In the genomic region with DNA sequence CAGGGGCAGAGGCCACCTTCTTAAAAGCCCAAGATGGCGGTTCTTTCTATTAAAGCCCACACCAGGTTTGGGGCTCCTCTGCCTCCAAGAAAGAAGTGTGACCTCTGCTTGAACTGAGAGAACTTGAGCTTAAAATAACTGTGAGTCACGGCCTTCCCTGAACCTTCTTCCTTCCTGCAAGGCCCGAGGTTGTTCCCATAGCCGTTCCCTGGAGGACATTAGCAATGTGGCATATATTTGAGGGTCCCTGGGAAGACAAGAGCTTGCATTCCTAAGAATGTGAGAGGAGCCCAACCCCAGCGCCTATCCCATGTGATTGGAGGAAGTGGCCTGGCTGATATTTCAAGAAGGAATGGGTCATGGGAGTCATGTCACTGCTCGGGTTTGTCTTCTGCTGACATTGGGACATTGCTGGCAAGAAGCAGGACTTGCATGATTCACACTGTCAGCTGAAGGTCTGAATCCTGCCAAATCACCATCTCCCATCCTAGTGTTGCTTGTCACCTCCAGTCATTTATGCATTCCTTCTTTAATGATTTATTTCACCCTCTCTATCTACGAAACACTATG, we compare ENCODE assay signal across 12 cellular contexts.
DNase-seq lines count a peak whose midpoint lies in the region; ATAC-seq, FAIRE-seq and TF ChIP-seq lines count a peak whose summit lies in the region.
"Had no signal": no experiment of that assay in that cellular context is flagged by ENCODE, and none has a peak within 500 bp of the region (broad histone marks: within the 10 kb centered on the region; RNA-seq: fewer than 3 reads in every experiment).

No MANE protein-coding gene starts in this region.

- H3K36me3 Mint-ChIP-seq in chondrocyte (ENCODE audit: low read depth): no peaks in the 10 kb centered on the region

- H3K27ac ChIP-seq in liver (ENCODE audit: low read depth in 1 of 2, low read length in 2 of 2) (peak overlapping the region; percentile 23 to 30), HepG2 (ENCODE audit: extremely low read length, insufficient read depth, low read length) (no peak overlapping the region), aorta (ENCODE audit: low read depth in 1 of 2, low read length in 2 of 2) (no peak overlapping the region)
- H3K27ac ChIP-seq: A549 had no signal

- H3K9ac ChIP-seq in liver (ENCODE audit: low read depth in 1 of 2, low read length in 2 of 2) (no peak overlapping the region), HepG2 (ENCODE audit: insufficient read depth, low read depth, low read length) (no peak overlapping the region)

- WGBS in liver: 65% methylated on average over 7 of the region's 7 CpGs
- WGBS in HepG2 (ENCODE audit: low lambda C conversion rate): 4% methylated on average over 7 of the region's 7 CpGs
- 30 to 47% methylated on average over 7 of the region's 7 CpGs for WGBS in lower leg skin, 2 donors
- WGBS in aorta, 2 donors: 45 to 46% methylated on average over 7 of the region's 7 CpGs

- H3K36me3 ChIP-seq in liver (ENCODE audit: control insufficient read depth in 4 of 4, insufficient read depth in 3 of 4, low read depth in 1 of 4, low read length in 3 of 4): no peaks in the 10 kb centered on the region
- H3K36me3 ChIP-seq in HepG2 (replicated peaks in 1 of 2; ENCODE audit: control insufficient read depth in 1 of 2, insufficient read depth in 2 of 2, low read length in 2 of 2): no peaks in the 10 kb centered on the region
- no peaks in the 10 kb centered on the region for H3K36me3 ChIP-seq in aorta (ENCODE audit: control insufficient read depth in 1 of 2, insufficient read depth in 2 of 2, low read length in 1 of 2)

- H3K27me3 ChIP-seq in liver (ENCODE audit: control insufficient read depth in 4 of 4, insufficient read depth in 4 of 4, low read length in 3 of 4) (no peaks in the 10 kb centered on the region), HepG2 (ENCODE audit: control insufficient read depth in 1 of 2, insufficient read depth in 2 of 2, low read length in 2 of 2) (no peaks in the 10 kb centered on the region), aorta (ENCODE audit: control insufficient read depth in 1 of 2, insufficient read depth in 2 of 2, low read length in 1 of 2) (no peaks in the 10 kb centered on the region)

- intact Hi-C loops in HepG2 (cut with micrococcal nuclease; ENCODE audit: unreplicated experiment) (no loop called here), lower leg skin (cut with DNase I; ENCODE audit: low total_unique reads) (no loop called here), aorta (cut with DNase I) (no loop called here)

- no peak for TF ChIP-seq CTCF in liver (IDR thresholded peaks at IDR 0.05; ENCODE audit: low read depth, low read length, missing input control)
- TF ChIP-seq CTCF in HepG2 (CRISPR knock-in tag; IDR thresholded peaks at IDR 0.05): no peak
- no peak for TF ChIP-seq CTCF in chondrocyte (IDR thresholded peaks at IDR 0.05)
- TF ChIP-seq CTCF in lower leg skin (IDR thresholded peaks at IDR 0.05): no peak

- FAIRE-seq in HepG2 (lab: Jason Lieb, UNC): no peak
- FAIRE-seq: A549 had no signal

- in situ Hi-C loops in HepG2 (cut with HindIII; ENCODE audit: extremely low pct_ligation_motif_present, low pct_unique_long_range_greater_than_20kb): no loop called here

- CTCF ChIA-PET in HepG2 (lab: Yijun Ruan, JAX; ENCODE audit: low intra/inter-chr PET ratio, low total read pairs): no interaction called here

- no peak for ATAC-seq in HepG2
- ATAC-seq in aorta (ENCODE audit: low FRiP score): peak; percentile 44
- ATAC-seq in HG02588 (IDR thresholded peaks at IDR 0.05; ENCODE audit: unreplicated experiment): no peak
- ATAC-seq in HG03175 (IDR thresholded peaks at IDR 0.05; ENCODE audit: unreplicated experiment): no peak
- ATAC-seq: A549, left colon had no signal

- no peaks in the 10 kb centered on the region for H3K27me3 Mint-ChIP-seq in chondrocyte (ENCODE audit: low read depth)

- H3K79me2 ChIP-seq in HepG2 (ENCODE audit: insufficient read depth, low read length): no peaks in the 10 kb centered on the region

- DNase-seq in HepG2 (ENCODE audit: low spot score) (no peak), chondrocyte (ENCODE audit: low spot score) (no peak), lower leg skin (ENCODE audit: low spot score in 2 of 2) (peak; percentile 77 to 91), aorta (peak in 1 of 2 donors; percentile 60)
- DNase-seq in stimulated activated CD4-positive, alpha-beta T cell treated with anti-CD3 and anti-CD28 coated beads, Interleukin-4, amount 100 ng/mL, for 24 hours: no peak
- DNase-seq: activated CD4-positive, alpha-beta T cell treated with anti-CD3 and anti-CD28 coated beads, Interleukin-2, amount 50 U/mL, for 48 hours; Karpas-422 had no signal

- peaks cover 29% of the 10 kb centered on the region for H3K4me1 Mint-ChIP-seq in chondrocyte (ENCODE audit: low read depth)

- no peak for TF ChIP-seq EP300 in HepG2 (IDR thresholded peaks at IDR 0.05; ENCODE audit: low read depth in 2 of 2, low read length in 2 of 2)
- no peak for TF ChIP-seq EP300 in HepG2 (CRISPR knock-in tag; IDR thresholded peaks at IDR 0.05; ENCODE audit: borderline replicate concordance)

- no peak overlapping the region for H2AFZ ChIP-seq in HepG2 (ENCODE audit: low read length)

- TF ChIP-seq RAD21 in liver (IDR thresholded peaks at IDR 0.05) (peak; percentile 48 to 58), HepG2 (CRISPR knock-in tag; IDR thresholded peaks at IDR 0.05) (no peak)

- no peaks in the 10 kb centered on the region for H3K9me3 Mint-ChIP-seq in chondrocyte (ENCODE audit: low read depth)

- H3K4me1 ChIP-seq in liver (ENCODE audit: control insufficient read depth in 4 of 4, insufficient read depth in 4 of 4, low read length in 3 of 4): no peaks in the 10 kb centered on the region
- H3K4me1 ChIP-seq in HepG2 (ENCODE audit: insufficient read depth, low read length): no peaks in the 10 kb centered on the region
- H3K4me1 ChIP-seq in aorta (ENCODE audit: control insufficient read depth in 1 of 2, insufficient read depth in 2 of 2, low read length in 2 of 2): no peaks in the 10 kb centered on the region
- H3K4me1 ChIP-seq: A549 had no signal

- no TSS peak for BruUV-seq in HepG2 (replicated peaks; lab: Mats Ljungman, UMichigan)

- H3K9me3 ChIP-seq in liver (ENCODE audit: control insufficient read depth in 4 of 4, low read length in 3 of 4): no peaks in the 10 kb centered on the region
- H3K9me3 ChIP-seq in HepG2 (ENCODE audit: low read length): peaks cover 17% of the 10 kb centered on the region
- H3K9me3 ChIP-seq in aorta (ENCODE audit: control insufficient read depth, low read length): no peaks in the 10 kb centered on the region
- H3K9me3 ChIP-seq: A549 had no signal

- no peak overlapping the region for H3K4me3 Mint-ChIP-seq in chondrocyte (ENCODE audit: unreplicated experiment)

- no peak for TF ChIP-seq POLR2A in HepG2 (IDR thresholded peaks at IDR 0.05; ENCODE audit: insufficient read depth in 1 of 2, low read depth in 2 of 2, low read length in 2 of 2)
- no peak for TF ChIP-seq POLR2A in lower leg skin (IDR thresholded peaks at IDR 0.05)

- POLR2A ChIA-PET in HepG2 (lab: Yijun Ruan, JAX): no interaction called here

- no peaks in the 10 kb centered on the region for H4K20me1 ChIP-seq in HepG2 (ENCODE audit: insufficient read depth, low read length)

- no peak overlapping the region for H3K4me2 ChIP-seq in HepG2 (ENCODE audit: low read depth, low read length)
- H3K4me2 ChIP-seq: A549 had no signal

- H3K27ac Mint-ChIP-seq in chondrocyte (ENCODE audit: unreplicated experiment): peak overlapping the region; percentile 57

- H3K4me3 ChIP-seq in liver (ENCODE audit: low read depth in 1 of 3, low read length in 3 of 3) (no peak overlapping the region), HepG2 (replicated peaks in 1 of 3; ENCODE audit: insufficient read depth in 1 of 3, low read depth in 2 of 3, low read length in 3 of 3) (no peak overlapping the region), lower leg skin (ENCODE audit: low read depth, poor library complexity, severe bottlenecking) (no peak overlapping the region), aorta (ENCODE audit: low read length in 2 of 2) (no peak overlapping the region)
- H3K4me3 ChIP-seq: A549 had no signal

TF ChIP-seq in HepG2, 621 proteins besides CTCF, POLR2A, EP300 and RAD21 (continues in another document):
- TF ChIP-seq ZNF383 (CRISPR knock-in tag; IDR thresholded peaks at IDR 0.05; ENCODE audit: borderline replicate concordance) (no peak), ZNF530 (CRISPR knock-in tag; IDR thresholded peaks at IDR 0.05; ENCODE audit: low read depth) (no peak), ZNF619 (CRISPR knock-in tag; IDR thresholded peaks at IDR 0.05) (no peak)
- TF ChIP-seq, protein P1, sequence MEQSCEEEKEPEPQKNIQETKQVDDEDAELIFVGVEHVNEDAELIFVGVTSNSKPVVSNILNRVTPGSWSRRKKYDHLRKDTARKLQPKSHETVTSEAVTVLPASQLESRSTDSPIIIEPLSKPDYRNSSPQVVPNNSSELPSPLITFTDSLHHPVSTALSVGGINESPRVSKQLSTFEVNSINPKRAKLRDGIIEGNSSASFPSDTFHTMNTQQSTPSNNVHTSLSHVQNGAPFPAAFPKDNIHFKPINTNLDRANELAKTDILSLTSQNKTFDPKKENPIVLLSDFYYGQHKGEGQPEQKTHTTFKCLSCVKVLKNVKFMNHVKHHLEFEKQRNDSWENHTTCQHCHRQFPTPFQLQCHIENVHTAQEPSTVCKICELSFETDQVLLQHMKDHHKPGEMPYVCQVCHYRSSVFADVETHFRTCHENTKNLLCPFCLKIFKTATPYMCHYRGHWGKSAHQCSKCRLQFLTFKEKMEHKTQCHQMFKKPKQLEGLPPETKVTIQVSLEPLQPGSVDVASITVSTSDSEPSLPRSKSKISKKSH (CRISPR knock-in tag; IDR thresholded peaks at IDR 0.05; ENCODE audit: borderline replicate concordance): no peak

Comparison
In these comparisons a context has a peak if more than half of its experiments do, and no peak if none do; other contexts are left out.
1. H3K27ac ChIP-seq: peak in liver (2 of 2); none in HepG2 (single experiment) and aorta (0 of 2).
2. DNase-seq: peak in lower leg skin (2 of 2); none in HepG2 (single experiment), chondrocyte (single experiment) and stimulated activated CD4-positive, alpha-beta T cell treated with anti-CD3 and anti-CD28 coated beads, Interleukin-4, amount 100 ng/mL, for 24 hours (single experiment).